Comparison of ENCODE assay signal across 8 cellular contexts in the genomic region with DNA sequence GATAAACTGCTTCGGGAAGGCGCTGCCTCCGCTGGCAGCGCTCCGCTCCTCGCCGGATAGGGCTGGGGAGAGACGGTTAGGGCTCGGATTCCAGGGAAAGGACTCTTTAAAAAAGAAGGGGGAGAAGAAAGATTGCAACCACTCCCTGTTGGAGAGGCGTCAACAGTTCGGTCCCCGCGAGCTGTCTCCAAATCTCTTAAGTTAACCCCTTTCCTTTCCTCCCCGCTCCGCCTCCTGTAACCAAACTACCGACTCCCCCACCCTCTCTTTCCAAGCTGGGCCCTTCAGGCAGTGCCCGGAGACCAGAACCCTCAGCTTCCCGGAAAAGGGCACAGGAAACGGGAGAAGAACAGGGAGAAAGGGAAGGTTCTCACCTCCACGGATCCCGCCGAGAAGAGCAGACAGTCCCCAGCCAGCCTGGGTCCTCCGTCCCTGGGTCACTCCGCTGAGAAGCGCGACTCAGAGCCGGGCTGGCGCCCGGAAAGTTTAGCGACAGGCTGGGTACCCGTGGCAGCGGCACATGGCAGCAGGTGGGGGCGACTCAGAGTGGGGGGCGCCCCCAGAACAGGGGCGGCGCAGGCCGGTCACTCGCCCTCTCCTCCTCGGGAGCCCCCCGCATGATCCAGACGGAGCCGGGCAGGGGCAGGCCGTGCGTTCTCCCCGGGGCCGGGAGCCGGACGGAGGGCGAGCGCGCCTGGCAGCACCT. TPM values are rescaled to one million over a fixed set of nuclear protein-coding genes. Genes with fewer than 3 reads are reported as not detected.
DNase-seq lines count a peak whose midpoint lies in the region; ATAC-seq and TF ChIP-seq lines count a peak whose summit lies in the region.

No MANE protein-coding gene starts in this region.

- no peak overlapping the region for H3K27ac Mint-ChIP-seq in stimulated activated effector memory CD8-positive, alpha-beta T cell treated with anti-CD3 and anti-CD28 coated beads, Interleukin-12 subunit alpha, Interleukin-12 subunit beta, amount 100 ng/mL, for 72 hours

- H3K4me2 ChIP-seq in PC-3 (ENCODE audit: low read length) = peak overlapping the region; percentile 99

- no peaks in the 10 kb centered on the region; the same call in 1 of the 2 replicates for H3K9me3 ChIP-seq in AG04450 (ENCODE audit: control insufficient read depth, insufficient read depth, low read length)
- no peaks in the 10 kb centered on the region for H3K9me3 ChIP-seq in PC-3 (ENCODE audit: low read length)

- intact Hi-C loops in PC-3 (cut with micrococcal nuclease) = loop anchor here (1.0 to 2.0 kb wide), 5 partner anchors 60 to 265 kb away; partner anchors contain the start of gene PLEKHM3

- no peaks in the 10 kb centered on the region for H3K36me3 ChIP-seq in PC-3 (ENCODE audit: low read depth, low read length)

- H4K20me1 ChIP-seq in PC-3 (ENCODE audit: low read length) = no peaks in the 10 kb centered on the region

- no peaks in the 10 kb centered on the region for H3K9me2 ChIP-seq in PC-3 (replicated peaks; ENCODE audit: low read length)

- TSS peak; percentile 37 for BruUV-seq in PC-3 (replicated peaks; lab: Mats Ljungman, UMichigan)

- no peaks in the 10 kb centered on the region for H3K9me3 Mint-ChIP-seq in stimulated activated effector memory CD8-positive, alpha-beta T cell treated with anti-CD3 and anti-CD28 coated beads, Interleukin-12 subunit alpha, Interleukin-12 subunit beta, amount 100 ng/mL, for 72 hours

- H3K4me3 ChIP-seq in AG04450 (ENCODE audit: low read depth, low read length) = peak overlapping the region; percentile 69
- peak overlapping the region; percentile 94 for H3K4me3 ChIP-seq in PC-3 (ENCODE audit: low read length)

- peak overlapping the region; percentile 83 for H3K4me3 Mint-ChIP-seq in stimulated activated effector memory CD8-positive, alpha-beta T cell treated with anti-CD3 and anti-CD28 coated beads, Interleukin-12 subunit alpha, Interleukin-12 subunit beta, amount 100 ng/mL, for 72 hours

- no peak overlapping the region for H3K27ac ChIP-seq in AG04450 (ENCODE audit: low read depth, low read length)
- H3K27ac ChIP-seq in PC-3 (ENCODE audit: low read length) = peak overlapping the region; percentile 35

- peak overlapping the region; percentile 83 for H2AFZ ChIP-seq in PC-3 (ENCODE audit: low read length)

- peaks cover 9% of the 10 kb centered on the region for H3K27me3 ChIP-seq in AG04450 (ENCODE audit: control insufficient read depth, insufficient read depth, low read length)
- H3K27me3 ChIP-seq in PC-3 (ENCODE audit: low read length) = no peaks in the 10 kb centered on the region

- ATAC-seq in GM18511 (IDR thresholded peaks at IDR 0.05; ENCODE audit: unreplicated experiment) (peak; percentile 21), HG03025 (IDR thresholded peaks at IDR 0.05; ENCODE audit: low FRiP score, unreplicated experiment) (peak; percentile 18), PC-3 (peak; percentile 10), left lobe of liver (no peak)
- ATAC-seq in stimulated activated effector memory CD8-positive, alpha-beta T cell treated with anti-CD3 and anti-CD28 coated beads, Interleukin-12 subunit alpha, Interleukin-12 subunit beta, amount 100 ng/mL, for 72 hours = peak; percentile 43

- TF ChIP-seq CTCF in AG04450 (IDR thresholded peaks at IDR 0.05; ENCODE audit: low read depth, low read length) (no peak), PC-3 (conservative IDR thresholded peaks at IDR 0.05; ENCODE audit: low read depth, low read length) (no peak)

- no peak for DNase-seq in AG04450 (ENCODE audit: low read depth, low spot score)
- DNase-seq in PC-3 = peak; percentile 39
- DNase-seq in T47D (ENCODE audit: low read depth in 1 of 2, low spot score in 1 of 2) = peak; percentile 17 to 43
- DNase-seq in left lobe of liver (ENCODE audit: low spot score) = peak; percentile 55
- peak; percentile 36 to 74 for DNase-seq in stimulated activated effector memory CD8-positive, alpha-beta T cell treated with anti-CD3 and anti-CD28 coated beads, Interleukin-12 subunit alpha, Interleukin-12 subunit beta, amount 100 ng/mL, for 72 hours (ENCODE audit: low spot score in 2 of 2)
- DNase-seq in islet precursor cell = no peak

- H3K36me3 Mint-ChIP-seq in stimulated activated effector memory CD8-positive, alpha-beta T cell treated with anti-CD3 and anti-CD28 coated beads, Interleukin-12 subunit alpha, Interleukin-12 subunit beta, amount 100 ng/mL, for 72 hours = peaks cover 8% of the 10 kb centered on the region

- peaks cover 51% of the 10 kb centered on the region for H3K79me2 ChIP-seq in PC-3 (ENCODE audit: low read length)

- in situ Hi-C loops in T47D (cut with HindIII; ENCODE audit: low pct_unique_long_range_greater_than_20kb, low sequenced_read_pairs) = no loop called here

- peaks cover 29% of the 10 kb centered on the region for H3K4me1 Mint-ChIP-seq in stimulated activated effector memory CD8-positive, alpha-beta T cell treated with anti-CD3 and anti-CD28 coated beads, Interleukin-12 subunit alpha, Interleukin-12 subunit beta, amount 100 ng/mL, for 72 hours

- peak overlapping the region; percentile 85 for H3K9ac ChIP-seq in PC-3 (ENCODE audit: low read length)

- POLR2A ChIA-PET in AG04450 (lab: Yijun Ruan, JAX) (interaction anchor here (0.6 kb wide), 1 partner anchor 279 kb away, joined by 3 read pairs; no protein-coding TSS in a partner anchor), PC-3 (lab: Charles Lee; ENCODE audit: unreplicated experiment) (interaction anchor here (0.5 to 0.6 kb wide), 4 partner anchors 48 to 204 kb away, joined by 4 read pairs; no protein-coding TSS in a partner anchor)

- H3K4me1 ChIP-seq in PC-3 (ENCODE audit: insufficient read depth, low read length) = peaks cover 14% of the 10 kb centered on the region; the same call in 1 of the 2 replicates

- CTCF ChIA-PET in AG04450 (lab: Charles Lee) = interaction anchor here (0.5 to 3.6 kb wide), 5 partner anchors 8 to 303 kb away, joined by 3 to 16 read pairs (median 3); no protein-coding TSS in a partner anchor
- CTCF ChIA-PET in PC-3 (lab: Charles Lee) = no interaction called here

- H3F3A ChIP-seq in PC-3 (ENCODE audit: low read length, unreplicated experiment) = no peaks in the 10 kb centered on the region

RNA-seq across cellular contexts. Expression of gene FZD5, which starts 0.7 kb away (rescaled TPM):
- 0.09 and 0.11 TPM in 2 replicates for polyA plus RNA-seq in AG04450 (2011; rRNA removed)
- polyA minus RNA-seq in AG04450 (2011; rRNA and poly(A)+ RNA removed) = 0.13 and 0.18 TPM in 2 replicates
- total RNA-seq in PC-3 (2014; rRNA removed) (7.2 and 7.5 TPM in 2 replicates), left lobe of liver (32.9 TPM)

RNA-seq across cellular contexts. Expression of gene CCNYL1, which starts 57.6 kb away (rescaled TPM):
- polyA plus RNA-seq in AG04450 (2011; rRNA removed) = 15.7 and 20.5 TPM in 2 replicates
- 8.8 and 12.8 TPM in 2 replicates for polyA minus RNA-seq in AG04450 (2011; rRNA and poly(A)+ RNA removed)
- total RNA-seq in PC-3 (2014; rRNA removed) (14.7 and 19.2 TPM in 2 replicates), left lobe of liver (9.2 TPM)

Comparison
In these comparisons a context has a peak if more than half of its experiments do, and no peak if none do; other contexts are left out.
1. DNase-seq: peak in PC-3 (single experiment), T47D (2 of 2), left lobe of liver (single experiment) and stimulated activated effector memory CD8-positive, alpha-beta T cell treated with anti-CD3 and anti-CD28 coated beads, Interleukin-12 subunit alpha, Interleukin-12 subunit beta, amount 100 ng/mL, for 72 hours (2 of 2); none in AG04450 (single experiment) and islet precursor cell (single experiment).